Comparison of ENCODE assay signal across 8 cellular contexts in genomic region chr5:126778675-126779403, GRCh38. TPM values are rescaled to one million over a fixed set of nuclear protein-coding genes. Genes with fewer than 3 reads are reported as not detected.
DNase-seq lines count a peak whose midpoint lies in the region; ATAC-seq and TF ChIP-seq lines count a peak whose summit lies in the region.

No MANE protein-coding gene starts in this region.

- TF ChIP-seq CTCF in AG04450 (IDR thresholded peaks at IDR 0.05; ENCODE audit: low read depth, low read length): no peak
- TF ChIP-seq CTCF in RWPE2 (IDR thresholded peaks at IDR 0.05; ENCODE audit: poor library complexity, severe bottlenecking): no peak
- no peak for TF ChIP-seq CTCF in esophagus squamous epithelium (IDR thresholded peaks at IDR 0.05)

- H3K27me3 ChIP-seq in AG04450 (ENCODE audit: control insufficient read depth, insufficient read depth, low read length) (no peaks in the 10 kb centered on the region), RWPE2 (ENCODE audit: insufficient read depth, poor library complexity, severe bottlenecking) (no peaks in the 10 kb centered on the region), esophagus squamous epithelium (no peaks in the 10 kb centered on the region)

- H3K4me1 ChIP-seq in RWPE2 (ENCODE audit: insufficient read depth, poor library complexity, severe bottlenecking) (peaks cover 20% of the 10 kb centered on the region), esophagus squamous epithelium (peaks cover 0 to 34% (median 3%) of the 10 kb centered on the region in 3 donors)

- CTCF ChIA-PET in AG04450 (lab: Charles Lee): interaction anchor here (0.6 to 6.9 kb wide), 17 partner anchors 10 to 790 kb away, joined by 3 to 156 read pairs (median 7); partner anchors contain the start of gene PHAX

- no peak for DNase-seq in AG04450 (ENCODE audit: low read depth, low spot score)
- DNase-seq in RWPE2 (ENCODE audit: low spot score): no peak
- no peak for DNase-seq in esophagus squamous epithelium (lab: John Stamatoyannopoulos, UW)
- no peak for DNase-seq in skeletal muscle cell (ENCODE audit: low read depth)
- DNase-seq in iPS-NIHi7 (ENCODE audit: extremely low spot score): no peak

- H3K4me3 ChIP-seq in AG04450 (ENCODE audit: low read depth, low read length): peak overlapping the region; percentile 87
- H3K4me3 ChIP-seq in RWPE2 (ENCODE audit: severe bottlenecking): peak overlapping the region; percentile 66
- H3K4me3 ChIP-seq in esophagus squamous epithelium: peak overlapping the region; percentile 73 to 92 (median 86)
- peak overlapping the region; percentile 90 for H3K4me3 ChIP-seq in skeletal muscle cell (ENCODE audit: low read depth, low read length)

- H3K27ac ChIP-seq in AG04450 (ENCODE audit: low read depth, low read length) (peak overlapping the region; percentile 50), RWPE2 (ENCODE audit: poor library complexity, severe bottlenecking) (peak overlapping the region; percentile 86), esophagus squamous epithelium (peak overlapping the region; percentile 87 to 98 (median 94))

- POLR2A ChIA-PET in AG04450 (lab: Yijun Ruan, JAX): interaction anchor here (0.7 to 1.6 kb wide), 7 partner anchors 14 to 440 kb away, joined by 3 to 8 read pairs (median 4); partner anchors contain the start of gene ALDH7A1

- peak; percentile 1 for ATAC-seq in GM21529 (IDR thresholded peaks at IDR 0.05; ENCODE audit: unreplicated experiment)
- ATAC-seq in RWPE2 (ENCODE audit: low read depth): peak; percentile 1; the same call in 2 of the 3 replicates
- ATAC-seq in HG03378 (IDR thresholded peaks at IDR 0.05; ENCODE audit: unreplicated experiment): no peak
- ATAC-seq in GM19467 (IDR thresholded peaks at IDR 0.05; ENCODE audit: unreplicated experiment): no peak

- WGBS in esophagus squamous epithelium, 2 donors: 13 to 14% methylated on average over 12 to 15 of the region's 17 CpGs

- no peaks in the 10 kb centered on the region; the same call in 1 of the 2 replicates for H3K9me3 ChIP-seq in AG04450 (ENCODE audit: control insufficient read depth, insufficient read depth, low read length)
- H3K9me3 ChIP-seq in RWPE2 (ENCODE audit: severe bottlenecking): no peaks in the 10 kb centered on the region
- H3K9me3 ChIP-seq in esophagus squamous epithelium: no peaks in the 10 kb centered on the region

- TF ChIP-seq POLR2A in esophagus squamous epithelium (IDR thresholded peaks at IDR 0.05): no peak

- intact Hi-C loops in esophagus squamous epithelium (cut with DNase I): no loop called here

- H3K36me3 ChIP-seq in RWPE2 (ENCODE audit: low read depth): peaks cover 32% of the 10 kb centered on the region
- H3K36me3 ChIP-seq in esophagus squamous epithelium: no peaks in the 10 kb centered on the region

RNA-seq across cellular contexts. Expression of gene LMNB1, which starts 1.9 kb away (rescaled TPM):
- 11.9 and 17.2 TPM in 2 replicates for polyA plus RNA-seq in AG04450 (2011; rRNA removed)
- polyA minus RNA-seq in AG04450 (2011; rRNA and poly(A)+ RNA removed): 10.1 and 15.3 TPM in 2 replicates
- total RNA-seq in esophagus squamous epithelium: 10 to 100 TPM; 13.7 to 61.5 (median 39.2) TPM

Comparison
In these comparisons a context has a peak if more than half of its experiments do, and no peak if none do; other contexts are left out.
1. ATAC-seq: peak in GM21529 (single experiment) and RWPE2 (single experiment); none in HG03378 (single experiment) and GM19467 (single experiment).
2. Peak in every context shown above with its lines, with median percentiles within 50 percentile points of each other: H3K27ac ChIP-seq and H3K4me3 ChIP-seq.